8 cellular contexts compared by ENCODE assay signal in the genomic region with DNA sequence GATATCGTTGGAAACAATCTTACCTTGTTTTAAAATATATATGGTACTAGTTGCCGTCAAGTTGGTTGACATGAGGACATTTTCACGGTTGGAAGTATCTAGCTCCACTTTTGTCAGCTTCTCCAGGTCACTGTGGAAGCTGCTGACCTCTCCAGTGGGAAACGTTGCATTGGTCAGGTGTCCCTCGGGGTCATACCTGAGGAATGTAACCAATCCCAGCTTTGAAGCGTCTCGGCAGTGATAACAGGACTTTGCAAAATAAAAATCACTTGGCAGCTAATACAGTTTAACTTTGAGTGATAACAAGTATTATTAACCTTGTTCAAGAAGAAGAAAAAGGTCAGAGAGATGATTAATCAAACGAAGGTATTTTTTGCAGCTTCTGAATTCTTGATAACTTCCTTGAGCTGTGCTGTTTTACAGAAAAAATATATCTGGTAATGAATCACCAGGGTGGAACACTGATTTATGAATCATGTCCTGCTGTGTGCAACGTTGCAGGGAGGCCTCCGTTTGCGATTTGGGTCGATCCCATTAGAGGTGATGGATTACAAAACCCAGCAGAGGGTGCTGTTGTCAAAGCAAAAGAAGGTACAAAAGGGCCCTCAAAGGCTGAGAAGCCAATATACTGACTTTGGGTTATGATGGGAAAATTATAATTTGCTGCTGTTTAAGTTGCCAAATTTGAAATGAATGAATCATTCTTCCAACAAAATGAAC.
DNase-seq lines count a peak whose midpoint lies in the region; ATAC-seq and TF ChIP-seq lines count a peak whose summit lies in the region.

No MANE protein-coding gene starts in this region.

- H3K27ac ChIP-seq in OCI-LY1 (ENCODE audit: low read depth, low read length, poor library complexity, severe bottlenecking) (no peak overlapping the region), osteoblast (ENCODE audit: low read depth, low read length) (no peak overlapping the region), tibial artery (no peak overlapping the region)

- no peak overlapping the region for H3K4me2 ChIP-seq in OCI-LY1 (ENCODE audit: low read length)
- no peak overlapping the region for H3K4me2 ChIP-seq in osteoblast (ENCODE audit: insufficient read depth, low read length)

- no peak overlapping the region for H3K4me3 ChIP-seq in OCI-LY1 (ENCODE audit: low read depth, low read length, poor library complexity, severe bottlenecking)
- no peak overlapping the region for H3K4me3 ChIP-seq in fibroblast of mammary gland (ENCODE audit: control insufficient read depth, low read depth, low read length)
- no peak overlapping the region for H3K4me3 ChIP-seq in osteoblast (ENCODE audit: insufficient read depth, low read length)
- no peak overlapping the region for H3K4me3 ChIP-seq in tibial artery

- no peaks in the 10 kb centered on the region for H3F3A ChIP-seq in OCI-LY1 (ENCODE audit: insufficient read depth, low read length)

- H3K9ac ChIP-seq in OCI-LY1 (ENCODE audit: low read length): no peak overlapping the region

- ATAC-seq in GM19043 (IDR thresholded peaks at IDR 0.05; ENCODE audit: low read depth, unreplicated experiment) (peak; percentile 96), HG03571 (IDR thresholded peaks at IDR 0.05; ENCODE audit: unreplicated experiment) (peak; percentile 80)

- H3K4me1 ChIP-seq in OCI-LY1 (ENCODE audit: insufficient read depth, low read length, severe bottlenecking) (no peaks in the 10 kb centered on the region), osteoblast (ENCODE audit: insufficient read depth, low read length) (no peaks in the 10 kb centered on the region), tibial artery (no peaks in the 10 kb centered on the region)

- H4K20me1 ChIP-seq in OCI-LY1 (ENCODE audit: insufficient read depth, low read length) (no peaks in the 10 kb centered on the region), osteoblast (ENCODE audit: insufficient read depth, low read length) (no peaks in the 10 kb centered on the region)

- H2AFZ ChIP-seq in OCI-LY1 (ENCODE audit: low read length) (no peak overlapping the region), osteoblast (ENCODE audit: low read length) (no peak overlapping the region)

- H3K27me3 ChIP-seq in OCI-LY1 (ENCODE audit: insufficient read depth, low read length) (no peaks in the 10 kb centered on the region), osteoblast (ENCODE audit: insufficient read depth, low read length) (no peaks in the 10 kb centered on the region), tibial artery (no peaks in the 10 kb centered on the region)

- DNase-seq in CD1c-positive myeloid dendritic cell (ENCODE audit: extremely low spot score) (peak; percentile 51), fibroblast of mammary gland (ENCODE audit: low read depth) (peak; percentile 78), osteoblast (ENCODE audit: insufficient read length, low spot score, missing footprints) (peak; percentile 90), tibial artery (peak in 1 of 2 donors; percentile 36)
- DNase-seq in activated T-cell treated with anti-CD3 and anti-CD28 coated beads, Interleukin-2, amount 50 U/mL, for 1 hour: peak; percentile 35

- H3K9me3 ChIP-seq in OCI-LY1 (ENCODE audit: low read length) (no peaks in the 10 kb centered on the region), osteoblast (ENCODE audit: low read depth, low read length) (no peaks in the 10 kb centered on the region), tibial artery (no peaks in the 10 kb centered on the region)

- H3K36me3 ChIP-seq in OCI-LY1 (ENCODE audit: insufficient read depth, low read length): no peaks in the 10 kb centered on the region
- no peaks in the 10 kb centered on the region for H3K36me3 ChIP-seq in osteoblast (ENCODE audit: insufficient read depth, low read length)
- H3K36me3 ChIP-seq in tibial artery: no peaks in the 10 kb centered on the region

- no peaks in the 10 kb centered on the region for H3K79me2 ChIP-seq in OCI-LY1 (ENCODE audit: insufficient read depth, low read length)
- H3K79me2 ChIP-seq in osteoblast (ENCODE audit: insufficient read depth, low read length): no peaks in the 10 kb centered on the region

- no peaks in the 10 kb centered on the region for H3K9me2 ChIP-seq in OCI-LY1 (ENCODE audit: low read depth, low read length)

- intact Hi-C loops in tibial artery (cut with DNase I; ENCODE audit: low total_unique reads): no loop called here

- peak; percentile 44; the same call in 1 of the 2 replicates for TF ChIP-seq CTCF in OCI-LY1 (IDR thresholded peaks at IDR 0.05; ENCODE audit: low read length)
- TF ChIP-seq CTCF in fibroblast of mammary gland (conservative IDR thresholded peaks at IDR 0.05; ENCODE audit: control insufficient read depth, insufficient read depth, low read depth, low read length): peak; percentile 55
- TF ChIP-seq CTCF in osteoblast (IDR thresholded peaks at IDR 0.05; ENCODE audit: extremely low read depth, low read depth, low read length): peak; percentile 67
- TF ChIP-seq CTCF in tibial artery (IDR thresholded peaks at IDR 0.05): peak; percentile 37 to 49
